Comparison of ENCODE assay signal across 26 cellular contexts in genomic region chr6:157881375-157881774, GRCh38. TPM values are rescaled to one million over a fixed set of nuclear protein-coding genes. Genes with fewer than 3 reads are reported as not detected.
DNase-seq lines count a peak whose midpoint lies in the region; ATAC-seq and TF ChIP-seq lines count a peak whose summit lies in the region.
"Had no signal": no experiment of that assay in that cellular context is flagged by ENCODE, and none has a peak within 500 bp of the region (broad histone marks: within the 10 kb centered on the region; RNA-seq: fewer than 3 reads in every experiment).

No MANE protein-coding gene starts in this region.

- WGBS in lung, 2 donors, result 76 to 91% methylated on average over 2 of the region's 2 CpGs

- H3K4me3 Mint-ChIP-seq in activated CD4-positive, alpha-beta T cell treated with anti-CD3 and anti-CD28 coated beads for 36 hours, result no peak overlapping the region
- H3K4me3 Mint-ChIP-seq in CD4-positive, CD25-positive, alpha-beta regulatory T cell, result no peak overlapping the region
- H3K4me3 Mint-ChIP-seq in activated T-helper 17 cell treated with anti-CD3 and anti-CD28 coated beads, Interleukin-2, amount 50 U/mL, for 72 hours, result no peak overlapping the region
- H3K4me3 Mint-ChIP-seq: natural killer cell; T-helper 1 cell treated with Interleukin-12 subunit alpha and Interleukin-12 subunit beta and Interleukin-4 antibody, amounts not matched to agents 30 μg/mL and 1 μg/mL, for 36 hours had no signal

- intact Hi-C loops in activated CD4-positive, alpha-beta T cell treated with anti-CD3 and anti-CD28 coated beads for 36 hours (cut with DNase I, micrococcal nuclease), result loop anchor here (5.0 to 10.0 kb wide), 2 partner anchors 101 to 763 kb away; partner anchors contain the start of genes DYNLT1 (in 1 of the 2) and SYNJ2 (in 1 of the 2)

- no peak for DNase-seq in activated CD4-positive, alpha-beta T cell treated with anti-CD3 and anti-CD28 coated beads for 36 hours
- no peak for DNase-seq in activated CD4-positive, alpha-beta T cell treated with anti-CD3 and anti-CD28 coated beads for 4 hours
- DNase-seq in CD4-positive, CD25-positive, alpha-beta regulatory T cell, result no peak
- DNase-seq in lung (ENCODE audit: low spot score) (peak; percentile 73), kidney tubule cell (ENCODE audit: low spot score) (no peak), DMS114 treated with DMSO at 0.1 percent for 48 hours (lab: John Stamatoyannopoulos, UW; ENCODE audit: unreplicated experiment) (no peak)
- DNase-seq: activated CD4-positive, alpha-beta T cell treated with anti-CD3 and anti-CD28 coated beads for 1 hour; activated T-cell treated with anti-CD3 and anti-CD28 coated beads for 4 hours; anterior cingulate cortex; DND-41; GF-D8; IMR-90; left ventricle myocardium inferior; midbrain; MV-4-11; natural killer cell; stimulated activated CD4-positive, alpha-beta T cell treated with anti-CD3 and anti-CD28 coated beads, Interleukin-4, amount 100 ng/mL, for 24 hours; trophoblast cell had no signal

- POLR2A ChIA-PET in activated CD4-positive, alpha-beta T cell treated with anti-CD3 and anti-CD28 coated beads for 36 hours (lab: Charles Lee), result interaction anchor here (0.6 to 1.0 kb wide), 2 partner anchors 101 to 551 kb away, joined by 4 read pairs; partner anchors contain the start of gene SYNJ2

- H3K4me1 ChIP-seq in CD4-positive, CD25-positive, alpha-beta regulatory T cell (ENCODE audit: control insufficient read depth, insufficient read depth, low read length, poor library complexity, severe bottlenecking), result peaks cover 58% of the 10 kb centered on the region
- peaks cover 0 to 7% of the 10 kb centered on the region in 2 donors for H3K4me1 ChIP-seq in lung (ENCODE audit: control insufficient read depth in 2 of 2, insufficient read depth in 2 of 2, low read length in 2 of 2)

- no peak for ATAC-seq in activated CD4-positive, alpha-beta T cell treated with anti-CD3 and anti-CD28 coated beads for 36 hours
- ATAC-seq in CD4-positive, CD25-positive, alpha-beta regulatory T cell (ENCODE audit: low read depth in 2 of 2), result no peak
- ATAC-seq in activated T-helper 17 cell treated with anti-CD3 and anti-CD28 coated beads, Interleukin-2, amount 50 U/mL, for 72 hours (replicated peaks), result no peak
- ATAC-seq in lung (ENCODE audit: insufficient read depth, low FRiP score), result no peak
- no peak for ATAC-seq in GM18517 (IDR thresholded peaks at IDR 0.05; ENCODE audit: unreplicated experiment)
- ATAC-seq: natural killer cell, Right ventricle myocardium inferior, SK-N-SH treated with all-trans-retinoic acid at 6 μM for 48 hours had no signal

- H3K9me3 ChIP-seq in CD4-positive, CD25-positive, alpha-beta regulatory T cell (ENCODE audit: control insufficient read depth in 2 of 2, low read length in 2 of 2), result no peaks in the 10 kb centered on the region
- H3K9me3 ChIP-seq in lung (ENCODE audit: control insufficient read depth in 2 of 2, insufficient read depth in 1 of 2, low read length in 1 of 2), result no peaks in the 10 kb centered on the region
- H3K9me3 ChIP-seq: breast epithelium, left ventricle myocardium inferior had no signal

- CTCF ChIA-PET in activated CD4-positive, alpha-beta T cell treated with anti-CD3 and anti-CD28 coated beads for 36 hours (lab: Charles Lee), result interaction anchor here (0.6 to 1.0 kb wide), 2 partner anchors 10 to 126 kb away, joined by 3 read pairs; no protein-coding TSS in a partner anchor

- H3K27ac ChIP-seq in CD4-positive, CD25-positive, alpha-beta regulatory T cell (ENCODE audit: insufficient read depth, low read length, poor library complexity, severe bottlenecking), result no peak overlapping the region
- no peak overlapping the region for H3K27ac ChIP-seq in lung (ENCODE audit: low read depth in 1 of 2, low read length in 1 of 2)
- H3K27ac ChIP-seq: 22Rv1; BLaER1 treated with 17β-estradiol and CSF1 and Interleukin-3, amounts not matched to agents 10 nM and 100 nM; left ventricle myocardium inferior had no signal

- no peak for TF ChIP-seq CTCF in lung (IDR thresholded peaks at IDR 0.05; ENCODE audit: control extremely low read depth, extremely low read depth)

- H3K36me3 ChIP-seq in CD4-positive, CD25-positive, alpha-beta regulatory T cell (ENCODE audit: control insufficient read depth, insufficient read depth, low read length), result peaks cover 14% of the 10 kb centered on the region
- peaks cover 0 to 21% of the 10 kb centered on the region in 2 donors for H3K36me3 ChIP-seq in lung (ENCODE audit: control insufficient read depth in 2 of 2, insufficient read depth in 2 of 2, low read length in 2 of 2)
- H3K36me3 ChIP-seq: breast epithelium had no signal

- no peaks in the 10 kb centered on the region for H3K9me3 Mint-ChIP-seq in activated CD4-positive, alpha-beta T cell treated with anti-CD3 and anti-CD28 coated beads for 36 hours (ENCODE audit: low read depth)
- no peaks in the 10 kb centered on the region for H3K9me3 Mint-ChIP-seq in CD4-positive, CD25-positive, alpha-beta regulatory T cell
- H3K9me3 Mint-ChIP-seq in activated T-helper 17 cell treated with anti-CD3 and anti-CD28 coated beads, Interleukin-2, amount 50 U/mL, for 72 hours, result peaks cover 6% of the 10 kb centered on the region
- H3K9me3 Mint-ChIP-seq: natural killer cell; T-helper 1 cell treated with Interleukin-12 subunit alpha and Interleukin-12 subunit beta and Interleukin-4 antibody, amounts not matched to agents 30 μg/mL and 1 μg/mL, for 36 hours had no signal

- no peaks in the 10 kb centered on the region for H3K27me3 ChIP-seq in CD4-positive, CD25-positive, alpha-beta regulatory T cell (ENCODE audit: control insufficient read depth, insufficient read depth, low read length)
- no peaks in the 10 kb centered on the region for H3K27me3 ChIP-seq in lung (ENCODE audit: control insufficient read depth, insufficient read depth)
- H3K27me3 ChIP-seq: BLaER1 treated with 17β-estradiol and CSF1 and Interleukin-3, amounts not matched to agents 10 nM and 100 nM; breast epithelium had no signal

- no peaks in the 10 kb centered on the region for H3K27me3 Mint-ChIP-seq in activated CD4-positive, alpha-beta T cell treated with anti-CD3 and anti-CD28 coated beads for 36 hours
- no peaks in the 10 kb centered on the region for H3K27me3 Mint-ChIP-seq in CD4-positive, CD25-positive, alpha-beta regulatory T cell
- no peaks in the 10 kb centered on the region for H3K27me3 Mint-ChIP-seq in activated T-helper 17 cell treated with anti-CD3 and anti-CD28 coated beads, Interleukin-2, amount 50 U/mL, for 72 hours

- peaks cover 91% of the 10 kb centered on the region for H3K4me1 Mint-ChIP-seq in activated CD4-positive, alpha-beta T cell treated with anti-CD3 and anti-CD28 coated beads for 36 hours
- H3K4me1 Mint-ChIP-seq in CD4-positive, CD25-positive, alpha-beta regulatory T cell, result peaks cover 47 to 90% (median 62%) of the 10 kb centered on the region in 4 donors
- H3K4me1 Mint-ChIP-seq in activated T-helper 17 cell treated with anti-CD3 and anti-CD28 coated beads, Interleukin-2, amount 50 U/mL, for 72 hours, result peaks cover 62% of the 10 kb centered on the region

- H3K27ac Mint-ChIP-seq in activated CD4-positive, alpha-beta T cell treated with anti-CD3 and anti-CD28 coated beads for 36 hours, result peak overlapping the region; percentile 32
- peak overlapping the region in 2 of 3 donors; percentile 89 to 98 for H3K27ac Mint-ChIP-seq in CD4-positive, CD25-positive, alpha-beta regulatory T cell
- H3K27ac Mint-ChIP-seq in activated T-helper 17 cell treated with anti-CD3 and anti-CD28 coated beads, Interleukin-2, amount 50 U/mL, for 72 hours, result peak overlapping the region; percentile 12
- H3K27ac Mint-ChIP-seq: natural killer cell; T-helper 1 cell treated with Interleukin-12 subunit alpha and Interleukin-12 subunit beta and Interleukin-4 antibody, amounts not matched to agents 30 μg/mL and 1 μg/mL, for 36 hours had no signal

- H3K36me3 Mint-ChIP-seq in activated CD4-positive, alpha-beta T cell treated with anti-CD3 and anti-CD28 coated beads for 36 hours (ENCODE audit: low read depth), result peaks cover 74% of the 10 kb centered on the region
- H3K36me3 Mint-ChIP-seq in CD4-positive, CD25-positive, alpha-beta regulatory T cell, result peaks cover 56% of the 10 kb centered on the region
- H3K36me3 Mint-ChIP-seq in activated T-helper 17 cell treated with anti-CD3 and anti-CD28 coated beads, Interleukin-2, amount 50 U/mL, for 72 hours (ENCODE audit: low read depth), result peaks cover 100% of the 10 kb centered on the region
- H3K36me3 Mint-ChIP-seq: natural killer cell had no signal

- no peak overlapping the region for H3K4me3 ChIP-seq in CD4-positive, CD25-positive, alpha-beta regulatory T cell (ENCODE audit: low read depth, low read length)
- no peak overlapping the region for H3K4me3 ChIP-seq in lung
- H3K4me3 ChIP-seq: BLaER1 treated with 17β-estradiol and CSF1 and Interleukin-3, amounts not matched to agents 10 nM and 100 nM; breast epithelium; left ventricle myocardium inferior had no signal

RNA-seq across cellular contexts. Expression of gene SNX9, which starts 58.3 kb away (rescaled TPM):
- total RNA-seq in activated CD4-positive, alpha-beta T cell treated with anti-CD3 and anti-CD28 coated beads for 36 hours, result 10 to 100 TPM; 39.4 to 43.3 TPM
- 31.6 TPM for total RNA-seq in CD4-positive, CD25-positive, alpha-beta regulatory T cell
- polyA plus RNA-seq in CD4-positive, CD25-positive, alpha-beta regulatory T cell, result 10 to 100 TPM; 16.4 to 23.5 (median 19.9) TPM
- 10 to 100 TPM; 20.5 to 71.9 TPM for total RNA-seq in activated T-helper 17 cell treated with anti-CD3 and anti-CD28 coated beads, Interleukin-2, amount 50 U/mL, for 72 hours
- 10 to 100 TPM; 22.7 to 35.0 TPM for total RNA-seq in lung
- polyA plus RNA-seq in lung, result 10 to 100 TPM; 13.8 to 24.9 TPM

Comparison
In these comparisons a context has a peak if more than half of its experiments do, and no peak if none do; other contexts are left out.
1. H3K27ac Mint-ChIP-seq: peak in every context shown above with its lines; median percentile 94 in CD4-positive, CD25-positive, alpha-beta regulatory T cell; 32 in activated CD4-positive, alpha-beta T cell treated with anti-CD3 and anti-CD28 coated beads for 36 hours; 12 in activated T-helper 17 cell treated with anti-CD3 and anti-CD28 coated beads, Interleukin-2, amount 50 U/mL, for 72 hours.